ENCODE assay signal across 16 cellular contexts in the genomic region with DNA sequence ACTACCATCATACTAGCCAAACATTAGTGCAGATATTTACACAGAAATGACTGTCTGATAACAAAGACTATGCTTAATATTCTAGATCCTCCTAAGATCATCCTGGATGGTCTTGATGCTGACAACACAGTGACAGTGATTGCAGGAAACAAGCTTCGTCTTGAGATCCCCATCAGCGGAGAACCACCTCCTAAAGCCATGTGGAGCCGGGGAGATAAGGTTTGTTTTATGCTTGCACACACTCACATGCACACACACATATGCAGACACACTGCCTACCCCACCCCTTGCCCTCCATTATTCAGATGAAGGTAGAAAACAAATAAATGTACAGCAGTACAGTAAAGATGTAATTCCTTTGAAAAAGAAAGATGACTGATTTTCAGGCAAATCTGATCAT. TPM values are rescaled to one million over a fixed set of nuclear protein-coding genes. Genes with fewer than 3 reads are reported as not detected.
A peak's percentile ranks its signal among the peaks of the same experiment; 100 is the strongest.
DNase-seq lines count a peak whose midpoint lies in the region; ATAC-seq, FAIRE-seq and TF ChIP-seq lines count a peak whose summit lies in the region.
"Had no signal": no experiment of that assay in that cellular context is flagged by ENCODE, and none has a peak within 500 bp of the region (broad histone marks: within the 10 kb centered on the region; RNA-seq: fewer than 3 reads in every experiment).

No MANE protein-coding gene starts in this region.

- H3K4me1 Mint-ChIP-seq in neural crest cell, result peaks cover 29% of the 10 kb centered on the region
- H3K4me1 Mint-ChIP-seq in CD4-positive, alpha-beta memory T cell, result no peaks in the 10 kb centered on the region

- H3K27ac Mint-ChIP-seq in neural crest cell (ENCODE audit: unreplicated experiment), result peak overlapping the region; percentile 58
- H3K27ac Mint-ChIP-seq in CD4-positive, alpha-beta memory T cell, result no peak overlapping the region

- no peaks in the 10 kb centered on the region for H3K9me3 ChIP-seq in HepG2 (ENCODE audit: low read length)
- H3K9me3 ChIP-seq in right lobe of liver, result no peaks in the 10 kb centered on the region
- no peaks in the 10 kb centered on the region for H3K9me3 ChIP-seq in CD4-positive, alpha-beta memory T cell (ENCODE audit: control insufficient read depth in 1 of 2, low read length in 2 of 2)
- H3K9me3 ChIP-seq: BLaER1 had no signal

- no peak for TF ChIP-seq CTCF in HepG2 (CRISPR knock-in tag; IDR thresholded peaks at IDR 0.05)
- TF ChIP-seq CTCF in right lobe of liver (IDR thresholded peaks at IDR 0.05), result no peak
- TF ChIP-seq CTCF in bronchial epithelial cell (IDR thresholded peaks at IDR 0.05; ENCODE audit: insufficient read depth, low read length, severe bottlenecking), result no peak
- no peak for TF ChIP-seq CTCF in neural crest cell (conservative IDR thresholded peaks at IDR 0.05)

- no peak for FAIRE-seq in HepG2 (lab: Jason Lieb, UNC)
- peak; percentile 40 for FAIRE-seq in bronchial epithelial cell (lab: Jason Lieb, UNC)
- FAIRE-seq: H54, HTR-8/SVneo had no signal

- no TSS peak for BruUV-seq in HepG2 (replicated peaks; lab: Mats Ljungman, UMichigan)

- in situ Hi-C loops in HepG2 (cut with HindIII; ENCODE audit: extremely low pct_ligation_motif_present, low pct_unique_long_range_greater_than_20kb), result no loop called here

- no peaks in the 10 kb centered on the region for H3K27me3 ChIP-seq in HepG2 (ENCODE audit: control insufficient read depth in 1 of 2, insufficient read depth in 2 of 2, low read length in 2 of 2)
- H3K27me3 ChIP-seq in right lobe of liver, result no peaks in the 10 kb centered on the region
- no peaks in the 10 kb centered on the region for H3K27me3 ChIP-seq in bronchial epithelial cell (ENCODE audit: control insufficient read depth, insufficient read depth, low read length)
- no peaks in the 10 kb centered on the region for H3K27me3 ChIP-seq in CD4-positive, alpha-beta memory T cell (ENCODE audit: insufficient read depth, low read length)
- H3K27me3 ChIP-seq: BLaER1 had no signal

- H3K4me3 Mint-ChIP-seq in neural crest cell, result no peak overlapping the region
- no peak overlapping the region for H3K4me3 Mint-ChIP-seq in CD4-positive, alpha-beta memory T cell

- no peaks in the 10 kb centered on the region for H3K36me3 Mint-ChIP-seq in neural crest cell (ENCODE audit: low read depth)
- H3K36me3 Mint-ChIP-seq in CD4-positive, alpha-beta memory T cell, result no peaks in the 10 kb centered on the region

- H3K4me3 ChIP-seq in HepG2 (replicated peaks in 1 of 3; ENCODE audit: insufficient read depth in 1 of 3, low read depth in 2 of 3, low read length in 3 of 3) (no peak overlapping the region), right lobe of liver (no peak overlapping the region), bronchial epithelial cell (ENCODE audit: low read depth, low read length) (no peak overlapping the region)
- no peak overlapping the region for H3K4me3 ChIP-seq in CD4-positive, alpha-beta memory T cell (ENCODE audit: low read length in 2 of 2)
- H3K4me3 ChIP-seq: BLaER1, GM23248 had no signal

- H3K27ac ChIP-seq in HepG2 (ENCODE audit: extremely low read length, insufficient read depth, low read length) (peak overlapping the region; percentile 84), right lobe of liver (no peak overlapping the region)
- no peak overlapping the region for H3K27ac ChIP-seq in CD4-positive, alpha-beta memory T cell (ENCODE audit: low read depth, low read length)
- H3K27ac ChIP-seq: BLaER1, GM23248 had no signal

- H3K27me3 Mint-ChIP-seq in neural crest cell (ENCODE audit: low read depth), result no peaks in the 10 kb centered on the region
- peaks cover 9 to 10% of the 10 kb centered on the region in 2 donors for H3K27me3 Mint-ChIP-seq in CD4-positive, alpha-beta memory T cell

- POLR2A ChIA-PET in HepG2 (lab: Yijun Ruan, JAX), result interaction anchor here (1.5 to 1.9 kb wide), 2 partner anchors 10 to 53 kb away, joined by 5 to 10 read pairs; no protein-coding TSS in a partner anchor
- POLR2A ChIA-PET in CD4-positive, alpha-beta memory T cell (lab: Charles Lee; ENCODE audit: partially characterized antibody), result no interaction called here

- H3K4me1 ChIP-seq in HepG2 (ENCODE audit: insufficient read depth, low read length), result peaks cover 53% of the 10 kb centered on the region
- no peaks in the 10 kb centered on the region for H3K4me1 ChIP-seq in right lobe of liver
- H3K4me1 ChIP-seq in CD4-positive, alpha-beta memory T cell (ENCODE audit: insufficient read depth, low read length), result no peaks in the 10 kb centered on the region
- H3K4me1 ChIP-seq: BLaER1 had no signal

- H3K9me3 Mint-ChIP-seq in neural crest cell, result no peaks in the 10 kb centered on the region
- H3K9me3 Mint-ChIP-seq in CD4-positive, alpha-beta memory T cell, result peaks cover 0 to 2% (median 0%) of the 10 kb centered on the region in 8 donors

- intact Hi-C loops in HepG2 (cut with micrococcal nuclease; ENCODE audit: unreplicated experiment), result loop anchor here (5.0 kb wide), 1 partner anchor 36 kb away; no protein-coding TSS in a partner anchor
- intact Hi-C loops in right lobe of liver (cut with DNase I), result no loop called here
- intact Hi-C loops in CD4-positive, alpha-beta memory T cell (cut with micrococcal nuclease), result no loop called here

- ATAC-seq in HepG2, result peak; percentile 57
- ATAC-seq in right lobe of liver, result no peak
- ATAC-seq in GM18517 (IDR thresholded peaks at IDR 0.05; ENCODE audit: unreplicated experiment), result no peak
- ATAC-seq: HCT116 had no signal

- TF ChIP-seq RAD21 in HepG2 (CRISPR knock-in tag; IDR thresholded peaks at IDR 0.05), result no peak

- TF ChIP-seq POLR2A in HepG2 (IDR thresholded peaks at IDR 0.05; ENCODE audit: insufficient read depth in 1 of 2, low read depth in 2 of 2, low read length in 2 of 2), result no peak
- TF ChIP-seq POLR2A in right lobe of liver (IDR thresholded peaks at IDR 0.05), result no peak

- 86% methylated on average over 3 of the region's 3 CpGs for WGBS in HepG2 (ENCODE audit: low lambda C conversion rate)
- WGBS in right lobe of liver (ENCODE audit: insufficient coverage, low coverage, low lambda C conversion rate, missing lambda C conversion rate), result 50% methylated on average over 3 of the region's 3 CpGs

- no peak overlapping the region for H2AFZ ChIP-seq in HepG2 (ENCODE audit: low read length)
- H2AFZ ChIP-seq: GM23248 had no signal

- no peaks in the 10 kb centered on the region for H4K20me1 ChIP-seq in HepG2 (ENCODE audit: insufficient read depth, low read length)
- H4K20me1 ChIP-seq: BLaER1 had no signal

- H3K4me2 ChIP-seq in HepG2 (ENCODE audit: low read depth, low read length), result peak overlapping the region; percentile 47; the same call in 1 of the 2 replicates
- H3K4me2 ChIP-seq: BLaER1 had no signal

- H3K79me2 ChIP-seq in HepG2 (ENCODE audit: insufficient read depth, low read length), result no peaks in the 10 kb centered on the region

- peak overlapping the region; percentile 50 for H3K9ac ChIP-seq in HepG2 (ENCODE audit: insufficient read depth, low read depth, low read length)
- H3K9ac ChIP-seq: BLaER1, GM23248 had no signal

- DNase-seq in HepG2 (ENCODE audit: low spot score), result no peak
- no peak for DNase-seq in right lobe of liver
- DNase-seq in bronchial epithelial cell (ENCODE audit: low read depth), result no peak
- no peak for DNase-seq in neural crest cell (ENCODE audit: low read depth, low spot score)
- no peak for DNase-seq in CD4-positive, alpha-beta memory T cell
- DNase-seq in effector CD8-positive, alpha-beta T cell (lab: John Stamatoyannopoulos, UW), result no peak
- DNase-seq: 8988T, AML-193, DMS53, GF-D8, GM23248 had no signal

- no peaks in the 10 kb centered on the region for H3K36me3 ChIP-seq in HepG2 (replicated peaks in 1 of 2; ENCODE audit: control insufficient read depth in 1 of 2, insufficient read depth in 2 of 2, low read length in 2 of 2)
- no peaks in the 10 kb centered on the region for H3K36me3 ChIP-seq in right lobe of liver
- no peaks in the 10 kb centered on the region for H3K36me3 ChIP-seq in bronchial epithelial cell (ENCODE audit: control insufficient read depth, insufficient read depth, low read length)
- H3K36me3 ChIP-seq in CD4-positive, alpha-beta memory T cell (ENCODE audit: insufficient read depth, low read length), result no peaks in the 10 kb centered on the region
- H3K36me3 ChIP-seq: BLaER1 had no signal

- CTCF ChIA-PET in HepG2 (lab: Yijun Ruan, JAX; ENCODE audit: low intra/inter-chr PET ratio, low total read pairs), result no interaction called here
- CTCF ChIA-PET in CD4-positive, alpha-beta memory T cell (lab: Charles Lee; ENCODE audit: partially characterized antibody), result no interaction called here

- TF ChIP-seq EP300 in HepG2 (IDR thresholded peaks at IDR 0.05; ENCODE audit: low read depth in 2 of 2, low read length in 2 of 2) (no peak), HepG2 (CRISPR knock-in tag; IDR thresholded peaks at IDR 0.05; ENCODE audit: borderline replicate concordance) (no peak)

RNA-seq across cellular contexts. Expression of gene CHPT1, which starts 44.4 kb away (rescaled TPM):
- total RNA-seq in HepG2 (2016; rRNA removed; fragmentation: Illumina TruSeq; extraction: Trizol) (129 and 178 TPM in 2 replicates), right lobe of liver (100 to 1,000 TPM in 1 of 6 experiments, 10 to 100 TPM in 5; 52.3 to 110 (median 75.8) TPM), bronchial epithelial cell (2.3 and 3.2 TPM in 2 replicates), neural crest cell (20.7 and 22.7 TPM in 2 replicates)
- 208 and 211 TPM in 2 replicates for total RNA-seq in HepG2 (2016; cell fraction: cytosol; rRNA removed; fragmentation: Illumina TruSeq; extraction: Trizol; ENCODE audit: low read depth)
- total RNA-seq in HepG2 (2016; cell fraction: insoluble cytoplasmic fraction; rRNA removed; fragmentation: Illumina TruSeq; extraction: Trizol), result 126 and 183 TPM in 2 replicates
- 296 and 310 TPM in 2 replicates for total RNA-seq in HepG2 (2016; cell fraction: membrane; rRNA removed; fragmentation: Illumina TruSeq; extraction: Trizol)
- 171 and 189 TPM in 2 replicates for total RNA-seq in HepG2 (2016; cell fraction: nucleus; rRNA removed; fragmentation: Illumina TruSeq; extraction: Trizol)
- polyA plus RNA-seq in HepG2 (2011; rRNA removed), result 88.1 and 117 TPM in 2 replicates
- polyA plus RNA-seq in HepG2 (2011; cell fraction: cytosol; rRNA removed), result 49.7 and 67.3 TPM in 2 replicates
- 44.4 and 56.5 TPM in 2 replicates for polyA plus RNA-seq in HepG2 (2011; cell fraction: nucleus; rRNA removed)
- polyA plus RNA-seq in HepG2 (2012), result 90.0 and 113 TPM in 2 replicates
- 361 and 410 TPM in 2 replicates for polyA plus RNA-seq in HepG2 (2016; cell fraction: cytosol; fragmentation: Illumina TruSeq; extraction: Trizol; ENCODE audit: low read depth)
- polyA plus RNA-seq in HepG2 (2016; cell fraction: insoluble cytoplasmic fraction; fragmentation: Illumina TruSeq; extraction: Trizol; ENCODE audit: low read depth), result 161 and 176 TPM in 2 replicates
- polyA plus RNA-seq in HepG2 (2016; cell fraction: membrane; fragmentation: Illumina TruSeq; extraction: Trizol; ENCODE audit: low read depth), result 379 and 382 TPM in 2 replicates
- 235 and 262 TPM in 2 replicates for polyA plus RNA-seq in HepG2 (2016; cell fraction: nucleus; fragmentation: Illumina TruSeq; extraction: Trizol; ENCODE audit: insufficient read depth, low read depth)
- polyA minus RNA-seq in HepG2 (2011; rRNA and poly(A)+ RNA removed; ENCODE audit: low replicate concordance), result 12.6 and 91.0 TPM in 2 replicates
- 46.9 and 67.8 TPM in 2 replicates for polyA minus RNA-seq in HepG2 (2011; cell fraction: cytosol; rRNA and poly(A)+ RNA removed)
- polyA minus RNA-seq in HepG2 (2011; cell fraction: nucleus; rRNA and poly(A)+ RNA removed), result 134 and 160 TPM in 2 replicates
- total RNA-seq in CD4-positive, alpha-beta memory T cell, result 10 to 100 TPM; 17.7 to 19.1 TPM
- polyA plus RNA-seq in CD4-positive, alpha-beta memory T cell, result 10 to 100 TPM; 12.6 to 24.3 TPM

RNA-seq across cellular contexts. Expression of gene MYBPC1, which starts 58.3 kb away (rescaled TPM):
- total RNA-seq in HepG2 (2016; rRNA removed; fragmentation: Illumina TruSeq; extraction: Trizol) (0.31 and 0.44 TPM in 2 replicates), right lobe of liver (1 to 10 TPM in 2 of 6 experiments, under 1 TPM in 3, not detected in 1; 0.07 to 6.3 (median 0.66) TPM), bronchial epithelial cell (not detected in 2 replicates), neural crest cell (0.20 TPM in 1 of 2 replicates, not detected in the other)
- not detected in 2 replicates for total RNA-seq in HepG2 (2016; cell fraction: cytosol; rRNA removed; fragmentation: Illumina TruSeq; extraction: Trizol; ENCODE audit: low read depth)
- 0.24 and 0.28 TPM in 2 replicates for total RNA-seq in HepG2 (2016; cell fraction: insoluble cytoplasmic fraction; rRNA removed; fragmentation: Illumina TruSeq; extraction: Trizol)
- 0.15 and 0.28 TPM in 2 replicates for total RNA-seq in HepG2 (2016; cell fraction: membrane; rRNA removed; fragmentation: Illumina TruSeq; extraction: Trizol)
- total RNA-seq in HepG2 (2016; cell fraction: nucleus; rRNA removed; fragmentation: Illumina TruSeq; extraction: Trizol), result 0.31 and 0.34 TPM in 2 replicates
- 0.34 and 0.53 TPM in 2 replicates for polyA plus RNA-seq in HepG2 (2011; rRNA removed)
- 0.19 and 0.23 TPM in 2 replicates for polyA plus RNA-seq in HepG2 (2011; cell fraction: cytosol; rRNA removed)
- 0.16 and 0.21 TPM in 2 replicates for polyA plus RNA-seq in HepG2 (2011; cell fraction: nucleus; rRNA removed)
- polyA plus RNA-seq in HepG2 (2012), result 0.15 and 0.30 TPM in 2 replicates
- polyA plus RNA-seq in HepG2 (2016; cell fraction: cytosol; fragmentation: Illumina TruSeq; extraction: Trizol; ENCODE audit: low read depth), result 0.08 and 0.12 TPM in 2 replicates
- 0.50 and 0.66 TPM in 2 replicates for polyA plus RNA-seq in HepG2 (2016; cell fraction: insoluble cytoplasmic fraction; fragmentation: Illumina TruSeq; extraction: Trizol; ENCODE audit: low read depth)
- 0.13 and 0.16 TPM in 2 replicates for polyA plus RNA-seq in HepG2 (2016; cell fraction: membrane; fragmentation: Illumina TruSeq; extraction: Trizol; ENCODE audit: low read depth)
- 0.40 and 0.91 TPM in 2 replicates for polyA plus RNA-seq in HepG2 (2016; cell fraction: nucleus; fragmentation: Illumina TruSeq; extraction: Trizol; ENCODE audit: insufficient read depth, low read depth)
- polyA minus RNA-seq in HepG2 (2011; rRNA and poly(A)+ RNA removed; ENCODE audit: low replicate concordance), result 0.22 TPM in 1 of 2 replicates, not detected in the other
- 0.69 TPM in 1 of 2 replicates, not detected in the other for polyA minus RNA-seq in HepG2 (2011; cell fraction: cytosol; rRNA and poly(A)+ RNA removed)
- 0.39 and 0.62 TPM in 2 replicates for polyA minus RNA-seq in HepG2 (2011; cell fraction: nucleus; rRNA and poly(A)+ RNA removed)
- total RNA-seq in CD4-positive, alpha-beta memory T cell, result not detected
- not detected for polyA plus RNA-seq in CD4-positive, alpha-beta memory T cell
- total RNA-seq: GM23248 had no signal
- polyA plus RNA-seq: GM23248 had no signal
